1 cellular context compared by ENCODE assay signal in the genomic region with DNA sequence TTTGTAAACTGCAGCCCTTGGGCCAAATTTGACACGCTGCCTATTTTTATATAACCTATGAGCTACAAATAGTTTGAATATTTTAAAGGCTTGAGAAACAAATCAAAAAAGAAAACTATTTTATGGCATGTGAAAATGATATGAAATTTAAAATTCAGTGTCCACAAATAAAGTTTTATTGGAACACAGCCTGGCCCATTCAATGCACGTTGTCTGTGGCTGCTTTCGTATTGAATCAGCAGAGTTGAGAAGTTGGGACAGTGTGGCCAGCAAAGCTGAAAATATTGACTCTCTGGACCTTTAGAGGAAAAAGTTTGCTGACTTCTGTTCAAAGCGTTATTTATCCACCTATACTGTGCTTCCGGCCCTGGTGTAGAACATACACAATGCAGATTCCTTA.
TF ChIP-seq lines count a peak whose summit lies in the region.

No MANE protein-coding gene starts in this region.

TF ChIP-seq in GM23338, 12 proteins besides CTCF, POLR2A, EP300 and RAD21 (continued from another document):
- TF ChIP-seq NANOG (IDR thresholded peaks at IDR 0.05; ENCODE audit: borderline replicate concordance) (no peak), JUNB (IDR thresholded peaks at IDR 0.05; ENCODE audit: unreplicated experiment) (no peak)
